In the genomic region with DNA sequence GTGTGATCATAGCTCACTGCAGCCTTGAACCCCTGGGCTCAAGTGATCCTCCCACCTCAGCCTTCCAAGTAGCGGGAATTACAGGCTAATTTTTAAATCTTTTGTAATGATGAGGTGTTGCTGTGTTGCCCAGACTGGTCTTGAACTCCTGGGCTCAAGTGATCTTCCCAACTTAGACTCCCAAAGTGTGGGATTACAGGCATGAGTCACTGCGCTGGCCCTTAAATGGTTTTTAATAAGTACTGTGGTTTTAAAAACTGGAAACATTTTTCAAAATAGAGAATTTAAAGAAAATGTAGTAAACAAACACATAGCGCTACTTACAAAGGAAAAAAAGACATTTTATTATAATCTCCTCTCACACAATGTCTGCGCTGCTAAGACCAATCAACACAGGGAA, we compare ENCODE assay signal across 15 cellular contexts. TPM values are rescaled to one million over a fixed set of nuclear protein-coding genes. Genes with fewer than 3 reads are reported as not detected.
DNase-seq lines count a peak whose midpoint lies in the region; ATAC-seq and TF ChIP-seq lines count a peak whose summit lies in the region.
"Had no signal": no experiment of that assay in that cellular context is flagged by ENCODE, and none has a peak within 500 bp of the region (broad histone marks: within the 10 kb centered on the region; RNA-seq: fewer than 3 reads in every experiment).

No MANE protein-coding gene starts in this region.

- TF ChIP-seq CTCF in fibroblast of mammary gland (conservative IDR thresholded peaks at IDR 0.05; ENCODE audit: control insufficient read depth, insufficient read depth, low read depth, low read length): no peak

- H3K4me3 ChIP-seq in fibroblast of mammary gland (ENCODE audit: control insufficient read depth, low read depth, low read length): no peak overlapping the region
- H3K4me3 ChIP-seq: K562 had no signal

- no peak for ATAC-seq in HG02852 (IDR thresholded peaks at IDR 0.05; ENCODE audit: unreplicated experiment)
- ATAC-seq: K562 had no signal

- DNase-seq in EH (ENCODE audit: low read depth): peak; percentile 52
- peak; percentile 70 for DNase-seq in M059J (ENCODE audit: low read depth)
- peak; percentile 39 for DNase-seq in fibroblast of mammary gland (ENCODE audit: low read depth)
- DNase-seq in activated CD4-positive, alpha-beta T cell treated with anti-CD3 and anti-CD28 coated beads, Interleukin-2, amount 50 U/mL, for 4 hours: no peak
- DNase-seq in NCI-H187 treated with DMSO at 0.1 percent for 48 hours (lab: John Stamatoyannopoulos, UW): no peak
- DNase-seq in NOMO-1 treated with dmso at 0.1 percent for 144 hours (lab: John Stamatoyannopoulos, UW; ENCODE audit: unreplicated experiment): no peak
- DNase-seq: BE2C; CD4-positive, alpha-beta memory T cell; DMS79; GDM1; HCEC 1CT; HFFc6 had no signal

RNA-seq across cellular contexts. Expression of gene MARCHF10, which starts 32.2 kb away (rescaled TPM):
- total RNA-seq in M059J (2014; rRNA removed; shearing (Covaris generic)): 0.05 TPM in 1 of 2 replicates, not detected in the other
- total RNA-seq: A172, K562 had no signal

Comparison
In these comparisons a context has a peak if more than half of its experiments do, and no peak if none do; other contexts are left out.
1. DNase-seq: peak in EH (single experiment), M059J (single experiment) and fibroblast of mammary gland (single experiment); none in activated CD4-positive, alpha-beta T cell treated with anti-CD3 and anti-CD28 coated beads, Interleukin-2, amount 50 U/mL, for 4 hours (0 of 2), NCI-H187 treated with DMSO at 0.1 percent for 48 hours (single experiment) and NOMO-1 treated with dmso at 0.1 percent for 144 hours (single experiment).